ENCODE assay signal across 12 cellular contexts in genomic region chr16:27323781-27324561, GRCh38. TPM values are rescaled to one million over a fixed set of nuclear protein-coding genes. Genes with fewer than 3 reads are reported as not detected.
DNase-seq lines count a peak whose midpoint lies in the region; ATAC-seq, FAIRE-seq and TF ChIP-seq lines count a peak whose summit lies in the region.
"Had no signal": no experiment of that assay in that cellular context is flagged by ENCODE, and none has a peak within 500 bp of the region (broad histone marks: within the 10 kb centered on the region; RNA-seq: fewer than 3 reads in every experiment).

No MANE protein-coding gene starts in this region.

- POLR2A ChIA-PET in activated CD4-positive, alpha-beta T cell treated with anti-CD3 and anti-CD28 coated beads for 36 hours (lab: Charles Lee): no interaction called here

- H3K36me3 ChIP-seq in kidney (ENCODE audit: control insufficient read depth in 1 of 2, insufficient read depth in 2 of 2, low read length in 2 of 2) (no peaks in the 10 kb centered on the region), spleen (peaks cover 0 to 39% (median 0%) of the 10 kb centered on the region in 6 donors), SJCRH30 (peaks cover 6% of the 10 kb centered on the region)

- peak overlapping the region in 1 of 2 donors; percentile 28 for H3K27ac ChIP-seq in kidney (ENCODE audit: low read depth in 2 of 2, low read length in 2 of 2)
- H3K27ac ChIP-seq in spleen: peak overlapping the region in 7 of 8 donors; percentile 55 to 100 (median 94)
- H3K27ac ChIP-seq in SJCRH30: no peak overlapping the region

- no peak for TF ChIP-seq POLR2A in spleen (IDR thresholded peaks at IDR 0.05)

- H3K4me3 Mint-ChIP-seq in activated CD4-positive, alpha-beta T cell treated with anti-CD3 and anti-CD28 coated beads for 36 hours: no peak overlapping the region
- H3K4me3 Mint-ChIP-seq in activated T-helper 17 cell treated with anti-CD3 and anti-CD28 coated beads, Interleukin-2, amount 50 U/mL, for 72 hours: peak overlapping the region; percentile 98
- H3K4me3 Mint-ChIP-seq: neural crest cell had no signal

- CTCF ChIA-PET in activated CD4-positive, alpha-beta T cell treated with anti-CD3 and anti-CD28 coated beads for 36 hours (lab: Charles Lee): interaction anchor here (1.2 to 1.4 kb wide), 2 partner anchors 31 to 152 kb away, joined by 3 to 5 read pairs; no protein-coding TSS in a partner anchor

- H3K27me3 ChIP-seq in spleen (replicated peaks in 1 of 7) (no peaks in the 10 kb centered on the region), SJCRH30 (no peaks in the 10 kb centered on the region)

- DNase-seq in activated CD4-positive, alpha-beta T cell treated with anti-CD3 and anti-CD28 coated beads for 36 hours: no peak
- DNase-seq in activated CD4-positive, alpha-beta T cell treated with anti-CD3 and anti-CD28 coated beads for 1 hour: no peak
- DNase-seq in kidney: peak; percentile 66
- peak; percentile 64 for DNase-seq in spleen
- no peak for DNase-seq in SJCRH30
- DNase-seq: heart right ventricle, NCI-H510A had no signal

- no peak for ATAC-seq in activated CD4-positive, alpha-beta T cell treated with anti-CD3 and anti-CD28 coated beads for 36 hours
- no peak for ATAC-seq in activated T-helper 17 cell treated with anti-CD3 and anti-CD28 coated beads, Interleukin-2, amount 50 U/mL, for 72 hours (replicated peaks)
- ATAC-seq in HG03439 (IDR thresholded peaks at IDR 0.05; ENCODE audit: unreplicated experiment): no peak
- no peak for ATAC-seq in HG02885 (IDR thresholded peaks at IDR 0.05; ENCODE audit: poor library complexity, unreplicated experiment)
- ATAC-seq: A549, heart right ventricle had no signal

- no peak for FAIRE-seq in kidney (lab: Jason Lieb, UNC)
- FAIRE-seq: A549 had no signal

- H3K27ac Mint-ChIP-seq in activated CD4-positive, alpha-beta T cell treated with anti-CD3 and anti-CD28 coated beads for 36 hours: peak overlapping the region; percentile 79
- H3K27ac Mint-ChIP-seq in activated T-helper 17 cell treated with anti-CD3 and anti-CD28 coated beads, Interleukin-2, amount 50 U/mL, for 72 hours: peak overlapping the region; percentile 79

- intact Hi-C loops in activated CD4-positive, alpha-beta T cell treated with anti-CD3 and anti-CD28 coated beads for 36 hours (cut with DNase I, micrococcal nuclease): no loop called here
- intact Hi-C loops in kidney (cut with DNase I): loop anchor here (10.0 kb wide), 1 partner anchor 79 kb away; no protein-coding TSS in a partner anchor
- intact Hi-C loops in spleen (cut with DNase I; ENCODE audit: low total_unique reads): no loop called here

- no peak overlapping the region for H3K9ac ChIP-seq in kidney (ENCODE audit: low read length in 2 of 2)

- H3K9me3 Mint-ChIP-seq in activated CD4-positive, alpha-beta T cell treated with anti-CD3 and anti-CD28 coated beads for 36 hours (ENCODE audit: low read depth): no peaks in the 10 kb centered on the region
- no peaks in the 10 kb centered on the region for H3K9me3 Mint-ChIP-seq in activated T-helper 17 cell treated with anti-CD3 and anti-CD28 coated beads, Interleukin-2, amount 50 U/mL, for 72 hours
- H3K9me3 Mint-ChIP-seq: neural crest cell had no signal

- H3K36me3 Mint-ChIP-seq in activated CD4-positive, alpha-beta T cell treated with anti-CD3 and anti-CD28 coated beads for 36 hours (ENCODE audit: low read depth): peaks cover 77% of the 10 kb centered on the region
- peaks cover 99% of the 10 kb centered on the region for H3K36me3 Mint-ChIP-seq in activated T-helper 17 cell treated with anti-CD3 and anti-CD28 coated beads, Interleukin-2, amount 50 U/mL, for 72 hours (ENCODE audit: low read depth)

- peaks cover 95% of the 10 kb centered on the region for H3K4me1 Mint-ChIP-seq in activated CD4-positive, alpha-beta T cell treated with anti-CD3 and anti-CD28 coated beads for 36 hours
- peaks cover 44% of the 10 kb centered on the region for H3K4me1 Mint-ChIP-seq in activated T-helper 17 cell treated with anti-CD3 and anti-CD28 coated beads, Interleukin-2, amount 50 U/mL, for 72 hours

- H3K9me3 ChIP-seq in kidney (ENCODE audit: control insufficient read depth in 1 of 2, low read length in 2 of 2) (no peaks in the 10 kb centered on the region), spleen (no peaks in the 10 kb centered on the region), SJCRH30 (replicated peaks) (no peaks in the 10 kb centered on the region)
- H3K9me3 ChIP-seq: A549, heart right ventricle had no signal

- 78 to 95% (median 79%) methylated on average over 11 to 13 of the region's 13 CpGs for WGBS in spleen, 5 donors

- TF ChIP-seq CTCF in kidney (IDR thresholded peaks at IDR 0.05; ENCODE audit: borderline replicate concordance, extremely low read depth, insufficient read depth) (no peak), spleen (IDR thresholded peaks at IDR 0.05 in 8 of 11, conservative IDR thresholded peaks at IDR 0.05 in 3 of 11) (no peak)

- H3K4me1 ChIP-seq in kidney (ENCODE audit: control insufficient read depth in 1 of 2, insufficient read depth in 1 of 2, low read depth in 1 of 2, low read length in 2 of 2) (peaks cover 0 to 14% of the 10 kb centered on the region in 2 donors), spleen (peaks cover 71 to 100% (median 99%) of the 10 kb centered on the region in 6 donors), SJCRH30 (peaks cover 39% of the 10 kb centered on the region)

- no peaks in the 10 kb centered on the region for H3K27me3 Mint-ChIP-seq in activated CD4-positive, alpha-beta T cell treated with anti-CD3 and anti-CD28 coated beads for 36 hours
- no peaks in the 10 kb centered on the region for H3K27me3 Mint-ChIP-seq in activated T-helper 17 cell treated with anti-CD3 and anti-CD28 coated beads, Interleukin-2, amount 50 U/mL, for 72 hours

- H3K4me3 ChIP-seq in kidney (ENCODE audit: low read length in 2 of 2) (no peak overlapping the region), spleen (no peak overlapping the region), SJCRH30 (no peak overlapping the region)
- H3K4me3 ChIP-seq: A549, heart right ventricle had no signal

RNA-seq across cellular contexts. Expression of gene IL4R, which starts 10.2 kb away (rescaled TPM):
- total RNA-seq in activated CD4-positive, alpha-beta T cell treated with anti-CD3 and anti-CD28 coated beads for 36 hours: 100 to 1,000 TPM; 185 to 229 TPM
- total RNA-seq in activated T-helper 17 cell treated with anti-CD3 and anti-CD28 coated beads, Interleukin-2, amount 50 U/mL, for 72 hours: 100 to 1,000 TPM; 163 to 216 TPM
- 115 TPM for total RNA-seq in kidney
- 13.8 TPM for polyA plus RNA-seq in kidney (ENCODE audit: insufficient read depth, low read depth, low replicate concordance)
- total RNA-seq in spleen: 100 to 1,000 TPM in 6 of 7 donors, 10 to 100 TPM in 1; 78.0 to 319 (median 215) TPM
- 10 to 100 TPM; 39.3 to 55.5 (median 48.9) TPM for polyA plus RNA-seq in spleen
- 71.0 and 75.1 TPM in 2 replicates for total RNA-seq in SJCRH30 (2014; rRNA removed; shearing (Covaris generic))

RNA-seq across cellular contexts. Expression of gene NSMCE1, which starts 55.4 kb away (rescaled TPM):
- total RNA-seq in activated CD4-positive, alpha-beta T cell treated with anti-CD3 and anti-CD28 coated beads for 36 hours: 100 to 1,000 TPM; 110 to 127 TPM
- 10 to 100 TPM; 59.6 to 99.8 TPM for total RNA-seq in activated T-helper 17 cell treated with anti-CD3 and anti-CD28 coated beads, Interleukin-2, amount 50 U/mL, for 72 hours
- total RNA-seq in kidney: 72.1 TPM
- 145 TPM for polyA plus RNA-seq in kidney (ENCODE audit: insufficient read depth, low read depth, low replicate concordance)
- total RNA-seq in spleen: 10 to 100 TPM; 18.4 to 41.4 (median 31.7) TPM
- polyA plus RNA-seq in spleen: 10 to 100 TPM; 37.9 to 79.0 (median 41.4) TPM
- 38.3 and 39.5 TPM in 2 replicates for total RNA-seq in SJCRH30 (2014; rRNA removed; shearing (Covaris generic))

Comparison
In these comparisons a context has a peak if more than half of its experiments do, and no peak if none do; other contexts are left out.
1. DNase-seq: peak in kidney (single experiment) and spleen (single experiment); none in activated CD4-positive, alpha-beta T cell treated with anti-CD3 and anti-CD28 coated beads for 36 hours (single experiment), activated CD4-positive, alpha-beta T cell treated with anti-CD3 and anti-CD28 coated beads for 1 hour (single experiment) and SJCRH30 (0 of 2).